In genomic region chr10:16904049-16904448, GRCh38 we compare ENCODE assay signal across 1 cellular context.
A peak's percentile ranks its signal among the peaks of the same experiment; 100 is the strongest.
TF ChIP-seq lines count a peak whose summit lies in the region.

No MANE protein-coding gene starts in this region.

TF ChIP-seq in IMR-90, 13 proteins besides CTCF, POLR2A, EP300 and RAD21:
- TF ChIP-seq CEBPB (IDR thresholded peaks at IDR 0.05; ENCODE audit: low read depth, low read length) = peak; percentile 70
- TF ChIP-seq USF2 (IDR thresholded peaks at IDR 0.05; ENCODE audit: low read depth, low read length) = no peak
